Comparison of ENCODE assay signal across 8 cellular contexts in genomic region chr16:30949655-30950515, GRCh38. TPM values are rescaled to one million over a fixed set of nuclear protein-coding genes. Genes with fewer than 3 reads are reported as not detected.
DNase-seq lines count a peak whose midpoint lies in the region; ATAC-seq and TF ChIP-seq lines count a peak whose summit lies in the region.

No MANE protein-coding gene starts in this region.

- H3K4me1 ChIP-seq in upper lobe of right lung = peaks cover 27% of the 10 kb centered on the region

- intact Hi-C loops in upper lobe of right lung (cut with DNase I) = no loop called here

- H3K9me3 ChIP-seq in upper lobe of right lung = no peaks in the 10 kb centered on the region

- DNase-seq in GM04503 (ENCODE audit: low read depth) (peak; percentile 60), LNCaP clone FGC (ENCODE audit: low read depth) (peak; percentile 38), epithelial cell of esophagus (ENCODE audit: low read depth) (peak; percentile 96), mucosa of gallbladder (ENCODE audit: low spot score) (peak; percentile 69), upper lobe of right lung (peak; percentile 83), NCI-H1092 treated with DMSO at 0.1 percent for 48 hours (lab: John Stamatoyannopoulos, UW) (no peak)

- no peaks in the 10 kb centered on the region for H3K36me3 ChIP-seq in upper lobe of right lung

- no peaks in the 10 kb centered on the region for H3K27me3 ChIP-seq in upper lobe of right lung

- no peak for TF ChIP-seq CTCF in LNCaP clone FGC (IDR thresholded peaks at IDR 0.05; ENCODE audit: control insufficient read depth, extremely low read depth, insufficient read depth)
- TF ChIP-seq CTCF in VCaP (conservative IDR thresholded peaks at IDR 0.05) = no peak
- peak; percentile 17 for TF ChIP-seq CTCF in epithelial cell of esophagus (IDR thresholded peaks at IDR 0.05; ENCODE audit: insufficient read depth, low read depth, low read length, missing control alignments)
- TF ChIP-seq CTCF in upper lobe of right lung (IDR thresholded peaks at IDR 0.05) = peak; percentile 11

- ATAC-seq in GM21529 (IDR thresholded peaks at IDR 0.05; ENCODE audit: unreplicated experiment) (peak; percentile 53), upper lobe of right lung (peak; percentile 65)

- H3K4me3 ChIP-seq in LNCaP clone FGC (ENCODE audit: low read depth, low read length) (peak overlapping the region; percentile 76), epithelial cell of esophagus (ENCODE audit: low read length) (peak overlapping the region; percentile 85), upper lobe of right lung (peak overlapping the region; percentile 81)

- peak overlapping the region; percentile 78 for H3K27ac ChIP-seq in VCaP
- H3K27ac ChIP-seq in upper lobe of right lung = peak overlapping the region; percentile 85

RNA-seq across cellular contexts. Expression of gene ORAI3, which starts 1.0 kb away (rescaled TPM):
- total RNA-seq in mucosa of gallbladder (34.4 TPM), upper lobe of right lung (19.5 TPM)

RNA-seq across cellular contexts. Expression of gene SETD1A, which starts 7.7 kb away (rescaled TPM):
- total RNA-seq in mucosa of gallbladder (17.6 TPM), upper lobe of right lung (18.6 TPM)

RNA-seq across cellular contexts. Expression of gene FBXL19, which starts 26.5 kb away (rescaled TPM):
- total RNA-seq in mucosa of gallbladder (27.7 TPM), upper lobe of right lung (13.4 TPM)

RNA-seq across cellular contexts. Expression of gene HSD3B7, which starts 35.1 kb away (rescaled TPM):
- total RNA-seq in mucosa of gallbladder (30.6 TPM), upper lobe of right lung (30.4 TPM)

RNA-seq across cellular contexts. Expression of gene CTF1, which starts 53.5 kb away (rescaled TPM):
- 11.0 TPM for total RNA-seq in mucosa of gallbladder
- 9.3 TPM for total RNA-seq in upper lobe of right lung

Comparison
In these comparisons a context has a peak if more than half of its experiments do, and no peak if none do; other contexts are left out.
1. CTCF ChIP-seq: peak in epithelial cell of esophagus (single experiment) and upper lobe of right lung (single experiment); none in LNCaP clone FGC (single experiment) and VCaP (single experiment).
2. Peak in every context shown above with its lines, with median percentiles within 50 percentile points of each other: H3K4me3 ChIP-seq.